Comparison of ENCODE assay signal across 8 cellular contexts in genomic region chr19:38634757-38635482, GRCh38.
DNase-seq lines count a peak whose midpoint lies in the region; ATAC-seq and TF ChIP-seq lines count a peak whose summit lies in the region.

No MANE protein-coding gene starts in this region.

- no peaks in the 10 kb centered on the region for H3K27me3 Mint-ChIP-seq in central memory CD8-positive, alpha-beta T cell

- no peaks in the 10 kb centered on the region for H3K9me3 Mint-ChIP-seq in central memory CD8-positive, alpha-beta T cell

- peaks cover 23% of the 10 kb centered on the region for H3K36me3 Mint-ChIP-seq in central memory CD8-positive, alpha-beta T cell (ENCODE audit: insufficient read depth)

- peak overlapping the region; percentile 71 for H3K4me3 Mint-ChIP-seq in central memory CD8-positive, alpha-beta T cell

- no peak for ATAC-seq in central memory CD8-positive, alpha-beta T cell (replicated peaks; ENCODE audit: extremely low read depth, poor library complexity, severe bottlenecking)
- ATAC-seq in HG03097 (IDR thresholded peaks at IDR 0.05; ENCODE audit: low FRiP score, unreplicated experiment) (no peak), HG03196 (IDR thresholded peaks at IDR 0.05; ENCODE audit: unreplicated experiment) (no peak)

- DNase-seq in GM12865 (ENCODE audit: low read depth) (peak; percentile 72), NCI-H1092 treated with DMSO at 0.1 percent for 48 hours (lab: John Stamatoyannopoulos, UW) (peak; percentile 13), left kidney (ENCODE audit: low read depth, low spot score) (peak; percentile 87)
- peak; percentile 85 for DNase-seq in activated CD4-positive, CD25-positive, alpha-beta regulatory T cell treated with anti-CD3 and anti-CD28 coated beads, Interleukin-2, amount 50 U/mL, for 72 hours
- DNase-seq in central memory CD8-positive, alpha-beta T cell (ENCODE audit: low spot score in 2 of 2): peak; percentile 55 to 69
- DNase-seq in stimulated activated CD4-positive, alpha-beta T cell treated with anti-CD3 and anti-CD28 coated beads, Interleukin-4, amount 100 ng/mL, for 4 hours: peak; percentile 56 to 68

- peak; percentile 87 for TF ChIP-seq CTCF in GM12865 (IDR thresholded peaks at IDR 0.05; ENCODE audit: insufficient read depth, low read depth, low read length, missing control alignments)

- H3K4me3 ChIP-seq in GM12865 (ENCODE audit: low read depth, low read length): no peak overlapping the region

- H3K27ac Mint-ChIP-seq in central memory CD8-positive, alpha-beta T cell (ENCODE audit: low read depth): peak overlapping the region; percentile 83

- peaks cover 28% of the 10 kb centered on the region for H3K4me1 Mint-ChIP-seq in central memory CD8-positive, alpha-beta T cell

Comparison
In these comparisons a context has a peak if more than half of its experiments do, and no peak if none do; other contexts are left out.
1. DNase-seq: peak in every context shown above with its lines; median percentile 87 in left kidney; 85 in activated CD4-positive, CD25-positive, alpha-beta regulatory T cell treated with anti-CD3 and anti-CD28 coated beads, Interleukin-2, amount 50 U/mL, for 72 hours; 72 in GM12865; 62 in central memory CD8-positive, alpha-beta T cell; 62 in stimulated activated CD4-positive, alpha-beta T cell treated with anti-CD3 and anti-CD28 coated beads, Interleukin-4, amount 100 ng/mL, for 4 hours; 13 in NCI-H1092 treated with DMSO at 0.1 percent for 48 hours.